In genomic region chr2:84700006-84700405, GRCh38 we compare ENCODE assay signal across 26 cellular contexts.
"Had no signal": no experiment of that assay in that cellular context is flagged by ENCODE, and none has a peak within 500 bp of the region (broad histone marks: within the 10 kb centered on the region; RNA-seq: fewer than 3 reads in every experiment).

No MANE protein-coding gene starts in this region.

- ATAC-seq: activated T-helper 17 cell treated with anti-CD3 and anti-CD28 coated beads, Interleukin-2, amount 50 U/mL, for 72 hours; T-helper 17 cell had no signal

- DNase-seq: activated B cell treated with CpG ODN at 0.5 μM for 24 hours; activated CD4-positive, alpha-beta memory T cell treated with anti-CD3 and anti-CD28 coated beads, Interleukin-2, amount 10 ng/mL, durations not matched to agents 7 days and 5 days; activated CD4-positive, alpha-beta T cell treated with anti-CD3 and anti-CD28 coated beads for 1 hour; activated CD4-positive, alpha-beta T cell treated with anti-CD3 and anti-CD28 coated beads, Interleukin-2, amount 10 ng/mL, durations not matched to agents 7 days and 5 days; activated gamma-delta T cell; activated naive CD4-positive, alpha-beta T cell treated with anti-CD3 and anti-CD28 coated beads for 36 hours; activated T-cell treated with anti-CD3 and anti-CD28 coated beads for 4 hours; activated T-cell treated with anti-CD3 and anti-CD28 coated beads, Interleukin-2, amount 50 U/mL, for 48 hours; amygdala; MM.1S; NCI-H1105 treated with DMSO at 0.1 percent for 48 hours; NCI-H1436 treated with DMSO at 0.1 percent for 48 hours; NCI-H187; NCI-H2081 treated with DMSO at 0.1 percent for 48 hours; NCI-H446; NCI-H524; Peyer's patch; SHP77; T-helper 17 cell; T-helper 9 cell had no signal

- H3K27ac Mint-ChIP-seq: activated B cell treated with CpG ODN at 0.5 μM for 24 hours; activated CD4-positive, alpha-beta memory T cell treated with anti-CD3 and anti-CD28 coated beads, Interleukin-2, amount 10 ng/mL, durations not matched to agents 7 days and 5 days; activated CD4-positive, alpha-beta T cell treated with anti-CD3 and anti-CD28 coated beads, Interleukin-2, amount 10 ng/mL, durations not matched to agents 7 days and 5 days; activated naive CD4-positive, alpha-beta T cell treated with anti-CD3 and anti-CD28 coated beads for 36 hours; activated naive CD8-positive, alpha-beta T cell; activated T-helper 17 cell treated with anti-CD3 and anti-CD28 coated beads, Interleukin-2, amount 50 U/mL, for 72 hours; brain; T-helper 17 cell had no signal

- H3K4me3 Mint-ChIP-seq: activated B cell treated with CpG ODN at 0.5 μM for 24 hours; activated CD4-positive, alpha-beta memory T cell treated with anti-CD3 and anti-CD28 coated beads, Interleukin-2, amount 10 ng/mL, durations not matched to agents 7 days and 5 days; activated CD4-positive, alpha-beta T cell treated with anti-CD3 and anti-CD28 coated beads, Interleukin-2, amount 10 ng/mL, durations not matched to agents 7 days and 5 days; activated naive CD4-positive, alpha-beta T cell treated with anti-CD3 and anti-CD28 coated beads for 36 hours; activated naive CD8-positive, alpha-beta T cell; activated T-helper 17 cell treated with anti-CD3 and anti-CD28 coated beads, Interleukin-2, amount 50 U/mL, for 72 hours; brain; T-helper 17 cell had no signal

- H3K4me3 ChIP-seq: cardiac muscle cell, Peyer's patch had no signal

- H3K36me3 ChIP-seq: cardiac muscle cell, Peyer's patch had no signal

- H3K27me3 Mint-ChIP-seq: activated CD4-positive, alpha-beta memory T cell treated with anti-CD3 and anti-CD28 coated beads, Interleukin-2, amount 10 ng/mL, durations not matched to agents 7 days and 5 days; activated CD4-positive, alpha-beta T cell treated with anti-CD3 and anti-CD28 coated beads, Interleukin-2, amount 10 ng/mL, durations not matched to agents 7 days and 5 days; activated naive CD8-positive, alpha-beta T cell; activated T-helper 17 cell treated with anti-CD3 and anti-CD28 coated beads, Interleukin-2, amount 50 U/mL, for 72 hours; brain; T-helper 17 cell had no signal

- H3K4me1 Mint-ChIP-seq: activated B cell treated with CpG ODN at 0.5 μM for 24 hours; activated CD4-positive, alpha-beta memory T cell treated with anti-CD3 and anti-CD28 coated beads, Interleukin-2, amount 10 ng/mL, durations not matched to agents 7 days and 5 days; activated T-helper 17 cell treated with anti-CD3 and anti-CD28 coated beads, Interleukin-2, amount 50 U/mL, for 72 hours; brain; T-helper 17 cell had no signal

- H3K27me3 ChIP-seq: cardiac muscle cell, Peyer's patch had no signal

- H3K27ac ChIP-seq: cardiac muscle cell, Peyer's patch, RWPE1 had no signal

- FAIRE-seq: astrocyte had no signal
